ENCODE assay signal across 29 cellular contexts in the genomic region with DNA sequence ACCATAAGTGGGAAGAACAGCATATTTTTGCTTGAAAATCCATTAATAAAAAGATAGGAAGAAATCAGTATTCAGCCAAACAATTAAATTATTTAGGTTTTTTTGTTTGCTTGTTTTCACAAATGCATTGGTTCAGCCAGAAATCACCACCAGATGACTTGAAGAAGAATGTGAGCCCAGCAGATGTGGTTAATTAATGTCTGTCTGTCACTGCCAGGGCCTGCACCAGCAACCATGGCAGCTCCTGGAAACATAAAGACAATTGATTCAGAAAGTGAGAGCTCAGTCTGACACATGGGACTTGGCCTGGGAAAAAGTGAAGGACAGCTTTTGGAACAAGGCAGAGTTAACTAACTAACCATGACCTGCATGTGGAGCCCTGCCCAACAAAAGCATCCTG.
"Had no signal": no experiment of that assay in that cellular context is flagged by ENCODE, and none has a peak within 500 bp of the region (broad histone marks: within the 10 kb centered on the region; RNA-seq: fewer than 3 reads in every experiment).

No MANE protein-coding gene starts in this region.

- H3K9me3 ChIP-seq: left lung, neutrophil, psoas muscle, tibial nerve had no signal

- H3K4me1 ChIP-seq: left lung, neural progenitor cell, parathyroid adenoma, tibial nerve had no signal

- H3K79me2 ChIP-seq: parathyroid adenoma had no signal

- H3K27ac ChIP-seq: left lung, neural progenitor cell, neutrophil, parathyroid adenoma, psoas muscle, skin epidermis had no signal

- H3K4me3 ChIP-seq: left lung, lung, neural progenitor cell, psoas muscle, skin epidermis, tibial nerve had no signal

- H3K4me3 Mint-ChIP-seq: immature natural killer cell; mesothelial cell of epicardium; naive B cell; natural killer cell; nephron progenitor cell; neural progenitor cell; stimulated activated naive B cell treated with anti-CD40 and anti-IgM and Interleukin-4, amounts not matched to agents 10 μg/mL and 1 μg/mL and 100 μg/mL, for 72 hours; type B pancreatic cell had no signal

- DNase-seq: hypothalamus; immature natural killer cell; kidney; left colon; left lung; mesendoderm; naive B cell; natural killer cell; nephron progenitor cell; occipital lobe; psoas muscle; right cardiac atrium; stimulated activated CD4-positive, alpha-beta T cell treated with anti-CD3 and anti-CD28 coated beads, Interleukin-12 subunit alpha, Interleukin-12 subunit beta, amount 100 ng/mL, for 4 hours; stimulated activated CD4-positive, alpha-beta T cell treated with anti-CD3 and anti-CD28 coated beads, Interleukin-15, amount 100 ng/mL, for 24 hours; stimulated activated CD4-positive, alpha-beta T cell treated with anti-CD3 and anti-CD28 coated beads, Interleukin-2, amount 100 ng/mL, for 24 hours; stimulated activated CD4-positive, alpha-beta T cell treated with anti-CD3 and anti-CD28 coated beads, Interleukin-4, amount 100 ng/mL, for 1 hour; stimulated activated naive B cell treated with anti-CD40 and anti-IgM and Interleukin-4, amounts not matched to agents 10 μg/mL and 1 μg/mL and 100 μg/mL, for 72 hours; stimulated activated naive CD8-positive, alpha-beta T cell treated with anti-CD3 and anti-CD28 coated beads, Interleukin-15, Interleukin-2, amounts not matched to agents 100 U/mL and 50 U/mL, for 24 hours; substantia nigra had no signal

- H3K27me3 ChIP-seq: neural progenitor cell, neutrophil had no signal

- H3K4me2 ChIP-seq: neural progenitor cell had no signal

- H3K9ac ChIP-seq: neural progenitor cell, parathyroid adenoma had no signal

- H2AFZ ChIP-seq: neural progenitor cell, parathyroid adenoma had no signal

- H3K27ac Mint-ChIP-seq: immature natural killer cell; mesothelial cell of epicardium; naive B cell; natural killer cell; nephron progenitor cell; neural progenitor cell; stimulated activated naive B cell treated with anti-CD40 and anti-IgM and Interleukin-4, amounts not matched to agents 10 μg/mL and 1 μg/mL and 100 μg/mL, for 72 hours; type B pancreatic cell had no signal

- H3K4me1 Mint-ChIP-seq: mesothelial cell of epicardium; naive B cell; nephron progenitor cell; neural progenitor cell; stimulated activated naive B cell treated with anti-CD40 and anti-IgM and Interleukin-4, amounts not matched to agents 10 μg/mL and 1 μg/mL and 100 μg/mL, for 72 hours had no signal

- H3K9me3 Mint-ChIP-seq: immature natural killer cell; naive B cell; natural killer cell; stimulated activated naive B cell treated with anti-CD40 and anti-IgM and Interleukin-4, amounts not matched to agents 10 μg/mL and 1 μg/mL and 100 μg/mL, for 72 hours; type B pancreatic cell had no signal

- ATAC-seq: left colon; left lung; natural killer cell; psoas muscle; right cardiac atrium; sciatic nerve; stimulated activated naive B cell treated with anti-CD40 and anti-IgM and Interleukin-4, amounts not matched to agents 10 μg/mL and 1 μg/mL and 100 μg/mL, for 72 hours; stimulated activated naive CD8-positive, alpha-beta T cell treated with anti-CD3 and anti-CD28 coated beads, Interleukin-15, Interleukin-2, amounts not matched to agents 100 U/mL and 50 U/mL, for 24 hours had no signal

- H3K36me3 Mint-ChIP-seq: immature natural killer cell; mesothelial cell of epicardium; naive B cell; natural killer cell; neural progenitor cell; stimulated activated naive B cell treated with anti-CD40 and anti-IgM and Interleukin-4, amounts not matched to agents 10 μg/mL and 1 μg/mL and 100 μg/mL, for 72 hours; type B pancreatic cell had no signal

- FAIRE-seq: islet of Langerhans, kidney had no signal

- H3K36me3 ChIP-seq: left lung, neural progenitor cell, neutrophil, tibial nerve had no signal

- H3K27me3 Mint-ChIP-seq: type B pancreatic cell had no signal
